In the genomic region with DNA sequence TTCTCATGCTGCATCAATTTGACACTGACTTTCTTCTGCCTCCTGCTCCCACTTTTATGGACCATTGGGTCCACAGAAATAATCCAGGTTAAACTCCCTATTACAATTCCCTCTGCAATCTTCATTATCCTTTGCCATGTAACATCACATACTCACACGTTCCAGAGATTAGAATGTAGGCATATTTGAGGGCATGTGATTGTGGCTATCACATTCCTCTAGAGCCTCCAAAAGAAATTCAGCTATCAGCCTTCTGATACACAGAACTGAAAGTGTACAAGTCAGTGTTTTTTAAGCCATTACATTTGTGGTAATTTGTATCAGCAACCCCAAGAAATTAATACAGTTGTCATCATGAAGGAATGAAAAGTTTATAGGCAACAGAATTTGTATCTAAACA, we compare ENCODE assay signal across 25 cellular contexts.
DNase-seq lines count a peak whose midpoint lies in the region; ATAC-seq and TF ChIP-seq lines count a peak whose summit lies in the region.
"Had no signal": no experiment of that assay in that cellular context is flagged by ENCODE, and none has a peak within 500 bp of the region (broad histone marks: within the 10 kb centered on the region; RNA-seq: fewer than 3 reads in every experiment).

No MANE protein-coding gene starts in this region.

- H3K27ac Mint-ChIP-seq in activated T-cell treated with anti-CD3 and anti-CD28 coated beads, Interleukin-2, amount 50 U/mL, for 24 hours: no peak overlapping the region
- H3K27ac Mint-ChIP-seq in CD4-positive, alpha-beta memory T cell: no peak overlapping the region
- H3K27ac Mint-ChIP-seq: B cell; CD4-positive, alpha-beta T cell; CD8-positive, alpha-beta memory T cell had no signal

- CTCF ChIA-PET in IMR-90 (lab: Yijun Ruan, JAX): no interaction called here
- CTCF ChIA-PET in CD4-positive, alpha-beta memory T cell (lab: Charles Lee; ENCODE audit: partially characterized antibody): no interaction called here

- H3K14ac ChIP-seq in IMR-90 (replicated peaks; ENCODE audit: low read depth, low read length): no peak overlapping the region

- H3K27ac ChIP-seq in IMR-90 (ENCODE audit: insufficient read depth, low read length): no peak overlapping the region
- no peak overlapping the region for H3K27ac ChIP-seq in CD4-positive, alpha-beta memory T cell (ENCODE audit: low read depth, low read length)
- H3K27ac ChIP-seq: 22Rv1; A549; BLaER1 treated with 17β-estradiol and CSF1 and Interleukin-3, amounts not matched to agents 10 nM and 100 nM; C4-2B had no signal

- H3K9me3 Mint-ChIP-seq in activated T-cell treated with anti-CD3 and anti-CD28 coated beads, Interleukin-2, amount 50 U/mL, for 24 hours: peaks cover 5% of the 10 kb centered on the region
- peaks cover 0 to 12% (median 5%) of the 10 kb centered on the region in 8 donors for H3K9me3 Mint-ChIP-seq in CD4-positive, alpha-beta memory T cell

- H3K27me3 Mint-ChIP-seq in activated T-cell treated with anti-CD3 and anti-CD28 coated beads, Interleukin-2, amount 50 U/mL, for 24 hours: no peaks in the 10 kb centered on the region
- H3K27me3 Mint-ChIP-seq in CD4-positive, alpha-beta memory T cell: no peaks in the 10 kb centered on the region
- H3K27me3 Mint-ChIP-seq: B cell; CD4-positive, alpha-beta T cell; CD8-positive, alpha-beta memory T cell had no signal

- no peak overlapping the region for H3K56ac ChIP-seq in IMR-90 (ENCODE audit: extremely low read depth, insufficient read depth, low read length)

- no peak overlapping the region for H2AK9ac ChIP-seq in IMR-90 (replicated peaks; ENCODE audit: low read depth, low read length, poor library complexity)

- peak overlapping the region; percentile 52 for H2BK5ac ChIP-seq in IMR-90 (ENCODE audit: low read depth, low read length, poor library complexity, severe bottlenecking)

- peak; percentile 63 for ATAC-seq in IMR-90 (ENCODE audit: low read depth)
- ATAC-seq: A549, GM12878 had no signal

- no peak overlapping the region; the same call in 1 of the 2 replicates for H3K18ac ChIP-seq in IMR-90 (ENCODE audit: low read depth, low read length)

- H3K23ac ChIP-seq in IMR-90 (ENCODE audit: low read depth, low read length): no peak overlapping the region

- H3K36me3 ChIP-seq in IMR-90 (ENCODE audit: control insufficient read depth, insufficient read depth, low read length): no peaks in the 10 kb centered on the region
- H3K36me3 ChIP-seq in CD4-positive, alpha-beta memory T cell (ENCODE audit: insufficient read depth, low read length): no peaks in the 10 kb centered on the region
- H3K36me3 ChIP-seq: BLaER1 treated with 17β-estradiol and CSF1 and Interleukin-3, amounts not matched to agents 10 nM and 100 nM had no signal

- no peaks in the 10 kb centered on the region for H3K79me1 ChIP-seq in IMR-90 (ENCODE audit: low read depth in 1 of 2, low read length in 2 of 2)

- no peaks in the 10 kb centered on the region for H3K4me1 Mint-ChIP-seq in activated T-cell treated with anti-CD3 and anti-CD28 coated beads, Interleukin-2, amount 50 U/mL, for 24 hours (ENCODE audit: low read depth)
- H3K4me1 Mint-ChIP-seq in CD4-positive, alpha-beta memory T cell: no peaks in the 10 kb centered on the region
- H3K4me1 Mint-ChIP-seq: B cell; CD8-positive, alpha-beta memory T cell had no signal

- no peaks in the 10 kb centered on the region for H3K36me3 Mint-ChIP-seq in activated T-cell treated with anti-CD3 and anti-CD28 coated beads, Interleukin-2, amount 50 U/mL, for 24 hours (ENCODE audit: low read depth)
- H3K36me3 Mint-ChIP-seq in CD4-positive, alpha-beta memory T cell: no peaks in the 10 kb centered on the region

- H3K4me2 ChIP-seq in IMR-90 (ENCODE audit: low read depth, low read length): peak overlapping the region; percentile 3; the same call in 1 of the 2 replicates
- H3K4me2 ChIP-seq: A549; BLaER1 treated with 17β-estradiol and CSF1 and Interleukin-3, amounts not matched to agents 10 nM and 100 nM had no signal

- H2BK20ac ChIP-seq in IMR-90 (ENCODE audit: low read depth, low read length): no peak overlapping the region; the same call in 1 of the 2 replicates

- H2BK120ac ChIP-seq in IMR-90 (ENCODE audit: low read depth, low read length): 0 out of 2 replicates have a peak overlapping the region, but pooled peaks have one; percentile 34

- no CpG with 5 or more reads among the region's 1 CpG for WGBS in IMR-90 (ENCODE audit: extremely low coverage in 2 of 2, insufficient read length in 1 of 2), 2 experiments

- H4K91ac ChIP-seq in IMR-90 (ENCODE audit: insufficient read depth, low read depth, low read length): no peak overlapping the region

- no peak overlapping the region for H4K5ac ChIP-seq in IMR-90 (ENCODE audit: low read depth, low read length)

- H2AFZ ChIP-seq in IMR-90 (replicated peaks; ENCODE audit: low read length, poor library complexity): no peak overlapping the region

- H3K4me1 ChIP-seq in IMR-90 (ENCODE audit: control insufficient read depth, insufficient read depth, low read length): peaks cover 2% of the 10 kb centered on the region
- H3K4me1 ChIP-seq in CD4-positive, alpha-beta memory T cell (ENCODE audit: insufficient read depth, low read length): no peaks in the 10 kb centered on the region
- H3K4me1 ChIP-seq: A549; BLaER1 treated with 17β-estradiol and CSF1 and Interleukin-3, amounts not matched to agents 10 nM and 100 nM had no signal

- H2AK5ac ChIP-seq in IMR-90 (ENCODE audit: low read depth, low read length): no peak overlapping the region

- no peak overlapping the region for H2BK15ac ChIP-seq in IMR-90 (ENCODE audit: low read depth, low read length)

- POLR2A ChIA-PET in IMR-90 (lab: Charles Lee; ENCODE audit: unreplicated experiment): no interaction called here
- POLR2A ChIA-PET in CD4-positive, alpha-beta memory T cell (lab: Charles Lee; ENCODE audit: partially characterized antibody): no interaction called here

- no peaks in the 10 kb centered on the region for H3K27me3 ChIP-seq in IMR-90 (ENCODE audit: control insufficient read depth, insufficient read depth, low read length)
- H3K27me3 ChIP-seq in CD4-positive, alpha-beta memory T cell (ENCODE audit: insufficient read depth, low read length): no peaks in the 10 kb centered on the region
- H3K27me3 ChIP-seq: BLaER1 treated with 17β-estradiol and CSF1 and Interleukin-3, amounts not matched to agents 10 nM and 100 nM had no signal

- TF ChIP-seq POLR2A in IMR-90 (IDR thresholded peaks at IDR 0.05; ENCODE audit: low read depth, low read length): no peak

- no peak overlapping the region for H3K4ac ChIP-seq in IMR-90 (ENCODE audit: low read depth, low read length)

- H4K20me1 ChIP-seq in IMR-90 (ENCODE audit: insufficient read depth, low read length): no peaks in the 10 kb centered on the region
- H4K20me1 ChIP-seq: BLaER1 treated with 17β-estradiol and CSF1 and Interleukin-3, amounts not matched to agents 10 nM and 100 nM had no signal

- no peak overlapping the region for H3K4me3 ChIP-seq in IMR-90 (ENCODE audit: insufficient read depth, low read depth, low read length)
- H3K4me3 ChIP-seq in CD4-positive, alpha-beta memory T cell (ENCODE audit: low read length in 2 of 2): no peak overlapping the region
- H3K4me3 ChIP-seq: A549; BLaER1 treated with 17β-estradiol and CSF1 and Interleukin-3, amounts not matched to agents 10 nM and 100 nM; GM12878 had no signal

- no peak for DNase-seq in IMR-90
- peak; percentile 56 for DNase-seq in NCI-H226
- peak; percentile 22 for DNase-seq in amniotic epithelial cell (ENCODE audit: low read depth)
- DNase-seq in iris pigment epithelial cell (ENCODE audit: low read depth): peak; percentile 5
- no peak for DNase-seq in NCI-H345 (lab: John Stamatoyannopoulos, UW)
- DNase-seq in activated T-cell treated with anti-CD3 and anti-CD28 coated beads, Interleukin-2, amount 50 U/mL, for 24 hours: no peak
- DNase-seq in CD4-positive, alpha-beta memory T cell: no peak
- no peak for DNase-seq in NCI-H1105 (lab: John Stamatoyannopoulos, UW)
- DNase-seq: AML-193; CD4-positive, alpha-beta T cell; CD8-positive, alpha-beta memory T cell; COR-L47; DMS 273 treated with DMSO at 0.1 percent for 48 hours; DMS153; DMS53; DMS79; DND-41; EL; GDM1 had no signal

- dilution Hi-C loops in IMR-90 (cut with HindIII; ENCODE audit: low sequenced_read_pairs, unreplicated experiment): no loop called here

- in situ Hi-C loops in IMR-90 (cut with MboI; ENCODE audit: low sequenced_read_pairs): no loop called here

- peak overlapping the region in 1 of 2 experiments; percentile 40; a peak in 1 of 4 replicates for H4K8ac ChIP-seq in IMR-90 (ENCODE audit: low read depth in 2 of 2, low read length in 2 of 2)

- H3K9ac ChIP-seq in IMR-90 (ENCODE audit: low read depth, low read length): no peak overlapping the region
- H3K9ac ChIP-seq: BLaER1 treated with 17β-estradiol and CSF1 and Interleukin-3, amounts not matched to agents 10 nM and 100 nM had no signal

- no peaks in the 10 kb centered on the region for H3K9me1 ChIP-seq in IMR-90 (ENCODE audit: insufficient read depth, low read length)

- BruUV-seq in IMR-90 (replicated peaks; lab: Mats Ljungman, UMichigan): no TSS peak

- TF ChIP-seq CTCF in IMR-90 (conservative IDR thresholded peaks at IDR 0.05; ENCODE audit: low read depth, low read length): no peak

- intact Hi-C loops in IMR-90 (cut with micrococcal nuclease): loop anchor here (5.0 kb wide), 1 partner anchor 776 kb away; no protein-coding TSS in a partner anchor
- intact Hi-C loops in CD4-positive, alpha-beta memory T cell (cut with micrococcal nuclease): no loop called here

- no peaks in the 10 kb centered on the region for H3K9me3 ChIP-seq in IMR-90 (ENCODE audit: control insufficient read depth, insufficient read depth, low read length)
- no peaks in the 10 kb centered on the region for H3K9me3 ChIP-seq in CD4-positive, alpha-beta memory T cell (ENCODE audit: control insufficient read depth in 1 of 2, low read length in 2 of 2)
- H3K9me3 ChIP-seq: A549 had no signal

- TF ChIP-seq RAD21 in IMR-90 (IDR thresholded peaks at IDR 0.05; ENCODE audit: low read length): no peak

- H3K4me3 Mint-ChIP-seq in activated T-cell treated with anti-CD3 and anti-CD28 coated beads, Interleukin-2, amount 50 U/mL, for 24 hours: no peak overlapping the region
- peak overlapping the region in 1 of 8 donors; percentile 4 for H3K4me3 Mint-ChIP-seq in CD4-positive, alpha-beta memory T cell
- H3K4me3 Mint-ChIP-seq: B cell; CD4-positive, alpha-beta T cell; CD8-positive, alpha-beta memory T cell had no signal

TF ChIP-seq in IMR-90, 13 proteins besides CTCF, POLR2A, EP300 and RAD21:
- TF ChIP-seq FOS (IDR thresholded peaks at IDR 0.05; ENCODE audit: low read depth, low read length) (no peak), MXI1 (IDR thresholded peaks at IDR 0.05; ENCODE audit: borderline replicate concordance, low read depth, low read length) (no peak), BHLHE40 (IDR thresholded peaks at IDR 0.05; ENCODE audit: low read depth, low read length) (no peak), NFE2L2 (IDR thresholded peaks at IDR 0.05; ENCODE audit: low read depth, low read length) (no peak), RCOR1 (IDR thresholded peaks at IDR 0.05; ENCODE audit: insufficient replicate concordance, low read length) (no peak), RFX5 (IDR thresholded peaks at IDR 0.05; ENCODE audit: low read depth, low read length) (no peak), SMC3 (IDR thresholded peaks at IDR 0.05; ENCODE audit: low read depth, low read length) (no peak), CEBPB (IDR thresholded peaks at IDR 0.05; ENCODE audit: low read depth, low read length) (no peak)

Comparison
In these comparisons a context has a peak if more than half of its experiments do, and no peak if none do; other contexts are left out.
1. DNase-seq: peak in NCI-H226 (single experiment), amniotic epithelial cell (single experiment) and iris pigment epithelial cell (single experiment); none in IMR-90 (single experiment), NCI-H345 (single experiment), activated T-cell treated with anti-CD3 and anti-CD28 coated beads, Interleukin-2, amount 50 U/mL, for 24 hours (single experiment), CD4-positive, alpha-beta memory T cell (0 of 5) and NCI-H1105 (single experiment).